ENCODE assay signal across 18 cellular contexts in the genomic region with DNA sequence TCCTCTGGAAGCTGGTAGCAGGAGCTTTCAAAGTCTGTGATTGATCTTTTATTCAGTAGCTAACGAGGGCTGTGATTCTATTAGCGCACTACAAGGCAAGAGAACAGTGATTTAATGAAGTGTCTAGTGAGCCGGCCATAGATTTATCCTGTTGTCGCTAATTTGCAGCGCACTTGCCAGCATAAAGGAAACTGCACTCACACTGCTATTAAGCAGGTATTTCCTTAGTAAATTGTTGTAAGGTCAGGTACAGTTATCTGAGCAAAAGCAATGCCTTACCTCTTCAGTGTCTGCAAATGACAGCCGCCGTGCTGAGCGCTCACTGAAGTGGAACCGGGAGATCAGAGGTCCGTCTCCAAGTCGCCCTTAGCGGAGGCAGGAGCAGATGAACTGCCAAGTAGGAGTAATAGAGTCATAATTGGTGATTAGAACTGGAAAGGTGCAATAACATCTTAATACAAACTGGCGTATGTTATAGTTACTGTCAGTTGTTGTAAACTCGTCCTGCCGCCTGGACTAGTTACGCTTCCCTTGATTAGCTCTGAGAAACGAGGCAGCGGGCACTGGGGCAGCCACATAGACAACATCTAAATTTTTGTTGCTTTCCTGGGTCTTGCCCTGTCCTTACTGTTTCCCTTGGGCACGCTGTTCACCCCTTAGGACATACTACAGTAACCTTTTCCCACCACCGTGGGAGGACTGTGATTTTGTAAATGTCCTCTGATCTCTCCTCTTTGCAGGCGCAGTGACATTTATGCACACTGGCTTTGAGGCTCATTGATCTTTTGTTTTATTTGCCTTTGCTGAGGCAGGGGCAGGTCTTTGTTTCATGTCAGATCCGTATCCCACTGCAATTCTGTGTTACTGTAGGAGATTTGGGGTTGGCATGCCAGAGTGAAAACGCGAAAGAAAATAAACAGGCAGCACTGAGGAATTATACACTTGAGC.
DNase-seq lines count a peak whose midpoint lies in the region; ATAC-seq and TF ChIP-seq lines count a peak whose summit lies in the region.
"Had no signal": no experiment of that assay in that cellular context is flagged by ENCODE, and none has a peak within 500 bp of the region (broad histone marks: within the 10 kb centered on the region; RNA-seq: fewer than 3 reads in every experiment).

No MANE protein-coding gene starts in this region.

- no peak for ATAC-seq in naive thymus-derived CD4-positive, alpha-beta T cell
- ATAC-seq in left ventricle myocardium superior: no peak
- ATAC-seq: K562; stimulated activated naive B cell treated with anti-CD40 and anti-IgM and Interleukin-4, amounts not matched to agents 10 μg/mL and 1 μg/mL and 100 μg/mL, for 72 hours had no signal

- no peak overlapping the region for H3K27ac ChIP-seq in dorsolateral prefrontal cortex
- H3K27ac ChIP-seq in ovary: no peak overlapping the region
- H3K27ac ChIP-seq in SJCRH30: no peak overlapping the region
- H3K27ac ChIP-seq in naive thymus-derived CD4-positive, alpha-beta T cell (ENCODE audit: low read depth, low read length): no peak overlapping the region
- H3K27ac ChIP-seq: adrenal gland, prostate gland had no signal

- H3K4me1 ChIP-seq in ovary (ENCODE audit: insufficient read depth) (peaks cover 3% of the 10 kb centered on the region), SJCRH30 (peaks cover 3% of the 10 kb centered on the region; the same call in 1 of the 2 replicates)
- H3K4me1 ChIP-seq in naive thymus-derived CD4-positive, alpha-beta T cell (ENCODE audit: control insufficient read depth in 2 of 2, insufficient read depth in 2 of 2, low read length in 2 of 2): no peaks in the 10 kb centered on the region
- H3K4me1 ChIP-seq: adrenal gland, prostate gland had no signal

- no peak for TF ChIP-seq POLR2A in ovary (IDR thresholded peaks at IDR 0.05)

- no peak for TF ChIP-seq EP300 in ovary (IDR thresholded peaks at IDR 0.05)

- H3K4me3 ChIP-seq in dorsolateral prefrontal cortex (peak overlapping the region; percentile 5 to 66 (median 41)), ovary (no peak overlapping the region), SJCRH30 (no peak overlapping the region)
- no peak overlapping the region for H3K4me3 ChIP-seq in naive thymus-derived CD4-positive, alpha-beta T cell (ENCODE audit: low read length)
- H3K4me3 ChIP-seq: adrenal gland, K562, prostate gland had no signal

- H3K27ac Mint-ChIP-seq in nephron progenitor cell: peak overlapping the region; percentile 93
- no peak overlapping the region for H3K27ac Mint-ChIP-seq in naive thymus-derived CD4-positive, alpha-beta T cell
- H3K27ac Mint-ChIP-seq: activated T-helper 2 cell treated with anti-CD3 and anti-CD28 coated beads, Interferon-gamma antibody, Interleukin-2, Interleukin-4, amounts not matched to agents 10 μg/mL and 5 μg/mL and 100 μg/mL, durations not matched to agents 14 hours and 24 hours and 36 hours; CD14-positive monocyte; stimulated activated naive B cell treated with anti-CD40 and anti-IgM and Interleukin-4, amounts not matched to agents 10 μg/mL and 1 μg/mL and 100 μg/mL, for 72 hours had no signal

- intact Hi-C loops in dorsolateral prefrontal cortex (cut with DNase I) (no loop called here), ovary (cut with DNase I) (no loop called here), left ventricle myocardium superior (cut with micrococcal nuclease) (no loop called here)
- intact Hi-C loops in naive thymus-derived CD4-positive, alpha-beta T cell (cut with micrococcal nuclease): no loop called here

- no peaks in the 10 kb centered on the region for H3K36me3 ChIP-seq in ovary
- H3K36me3 ChIP-seq in SJCRH30: no peaks in the 10 kb centered on the region
- H3K36me3 ChIP-seq in naive thymus-derived CD4-positive, alpha-beta T cell (ENCODE audit: control insufficient read depth in 2 of 3, insufficient read depth in 3 of 3, low read length in 3 of 3): no peaks in the 10 kb centered on the region
- H3K36me3 ChIP-seq: adrenal gland, prostate gland had no signal

- CTCF ChIA-PET in naive thymus-derived CD4-positive, alpha-beta T cell (lab: Charles Lee): no interaction called here

- H3K36me3 Mint-ChIP-seq in nephron progenitor cell (ENCODE audit: low read depth): peaks cover 35% of the 10 kb centered on the region
- peaks cover 0 to 22% (median 9%) of the 10 kb centered on the region in 5 donors for H3K36me3 Mint-ChIP-seq in naive thymus-derived CD4-positive, alpha-beta T cell
- H3K36me3 Mint-ChIP-seq: CD14-positive monocyte had no signal

- 76 to 89% (median 85%) methylated on average over 24 of the region's 24 CpGs for WGBS in ovary, 3 donors

- H3K27me3 Mint-ChIP-seq in nephron progenitor cell (ENCODE audit: low read depth, poor library complexity): no peaks in the 10 kb centered on the region
- no peaks in the 10 kb centered on the region for H3K27me3 Mint-ChIP-seq in naive thymus-derived CD4-positive, alpha-beta T cell
- H3K27me3 Mint-ChIP-seq: stimulated activated naive B cell treated with anti-CD40 and anti-IgM and Interleukin-4, amounts not matched to agents 10 μg/mL and 1 μg/mL and 100 μg/mL, for 72 hours had no signal

- H3K9me3 ChIP-seq in ovary (no peaks in the 10 kb centered on the region), SJCRH30 (replicated peaks) (no peaks in the 10 kb centered on the region)
- no peaks in the 10 kb centered on the region for H3K9me3 ChIP-seq in naive thymus-derived CD4-positive, alpha-beta T cell (ENCODE audit: control insufficient read depth in 2 of 3, low read length in 3 of 3)
- H3K9me3 ChIP-seq: adrenal gland, prostate gland had no signal

- peaks cover 34% of the 10 kb centered on the region for H3K9me3 Mint-ChIP-seq in nephron progenitor cell
- H3K9me3 Mint-ChIP-seq in naive thymus-derived CD4-positive, alpha-beta T cell: peaks cover 0 to 20% (median 6%) of the 10 kb centered on the region in 11 donors
- H3K9me3 Mint-ChIP-seq: activated T-helper 2 cell treated with anti-CD3 and anti-CD28 coated beads, Interferon-gamma antibody, Interleukin-2, Interleukin-4, amounts not matched to agents 10 μg/mL and 5 μg/mL and 100 μg/mL, durations not matched to agents 14 hours and 24 hours and 36 hours had no signal

- H3K27me3 ChIP-seq in dorsolateral prefrontal cortex (no peaks in the 10 kb centered on the region), ovary (no peaks in the 10 kb centered on the region), SJCRH30 (no peaks in the 10 kb centered on the region)
- no peaks in the 10 kb centered on the region for H3K27me3 ChIP-seq in naive thymus-derived CD4-positive, alpha-beta T cell (ENCODE audit: control insufficient read depth in 2 of 2, insufficient read depth in 2 of 2, low read length in 2 of 2)
- H3K27me3 ChIP-seq: adrenal gland had no signal

- TF ChIP-seq CTCF in dorsolateral prefrontal cortex (IDR thresholded peaks at IDR 0.05 in 54 of 56, conservative IDR thresholded peaks at IDR 0.05 in 2 of 56; ENCODE audit: low read depth in 1 of 56, partially characterized antibody in 56 of 56) (no peak), nephron progenitor cell (IDR thresholded peaks at IDR 0.05) (no peak), ovary (IDR thresholded peaks at IDR 0.05) (no peak)

- H3K4me1 Mint-ChIP-seq in nephron progenitor cell: peaks cover 53% of the 10 kb centered on the region
- peaks cover 0 to 2% (median 0%) of the 10 kb centered on the region in 7 donors for H3K4me1 Mint-ChIP-seq in naive thymus-derived CD4-positive, alpha-beta T cell

- DNase-seq in SHP77 (lab: John Stamatoyannopoulos, UW) (peak; percentile 15 to 35), SHP77 treated with DMSO at 0.1 percent for 48 hours (lab: John Stamatoyannopoulos, UW) (no peak), dorsolateral prefrontal cortex (no peak), nephron progenitor cell (peak; percentile 69), ovary (no peak), SJCRH30 (no peak), left ventricle myocardium superior (no peak)
- DNase-seq in naive thymus-derived CD4-positive, alpha-beta T cell: no peak
- DNase-seq: activated CD4-positive, CD25-positive, alpha-beta regulatory T cell treated with anti-CD3 and anti-CD28 coated beads, Interleukin-2, amount 50 U/mL, for 72 hours; adrenal gland; H7; NCI-H446; stimulated activated CD4-positive, alpha-beta T cell treated with anti-CD3 and anti-CD28 coated beads, Interleukin-12 subunit alpha, Interleukin-12 subunit beta, amount 100 ng/mL, for 4 hours; stimulated activated naive B cell treated with anti-CD40 and anti-IgM and Interleukin-4, amounts not matched to agents 10 μg/mL and 1 μg/mL and 100 μg/mL, for 72 hours had no signal

- peak overlapping the region; percentile 43 for H3K4me3 Mint-ChIP-seq in nephron progenitor cell
- no peak overlapping the region for H3K4me3 Mint-ChIP-seq in naive thymus-derived CD4-positive, alpha-beta T cell
- H3K4me3 Mint-ChIP-seq: CD14-positive monocyte; stimulated activated naive B cell treated with anti-CD40 and anti-IgM and Interleukin-4, amounts not matched to agents 10 μg/mL and 1 μg/mL and 100 μg/mL, for 72 hours had no signal

- POLR2A ChIA-PET in naive thymus-derived CD4-positive, alpha-beta T cell (lab: Charles Lee): no interaction called here

Comparison
In these comparisons a context has a peak if more than half of its experiments do, and no peak if none do; other contexts are left out.
1. DNase-seq: peak in SHP77 (2 of 2) and nephron progenitor cell (single experiment); none in SHP77 treated with DMSO at 0.1 percent for 48 hours (single experiment), dorsolateral prefrontal cortex (0 of 10), ovary (0 of 5), SJCRH30 (0 of 2), naive thymus-derived CD4-positive, alpha-beta T cell (0 of 9) and left ventricle myocardium superior (single experiment).
2. H3K4me3 ChIP-seq: peak in dorsolateral prefrontal cortex (59 of 59); none in ovary (single experiment), SJCRH30 (single experiment) and naive thymus-derived CD4-positive, alpha-beta T cell (single experiment).